28 cellular contexts compared by ENCODE assay signal in the genomic region with DNA sequence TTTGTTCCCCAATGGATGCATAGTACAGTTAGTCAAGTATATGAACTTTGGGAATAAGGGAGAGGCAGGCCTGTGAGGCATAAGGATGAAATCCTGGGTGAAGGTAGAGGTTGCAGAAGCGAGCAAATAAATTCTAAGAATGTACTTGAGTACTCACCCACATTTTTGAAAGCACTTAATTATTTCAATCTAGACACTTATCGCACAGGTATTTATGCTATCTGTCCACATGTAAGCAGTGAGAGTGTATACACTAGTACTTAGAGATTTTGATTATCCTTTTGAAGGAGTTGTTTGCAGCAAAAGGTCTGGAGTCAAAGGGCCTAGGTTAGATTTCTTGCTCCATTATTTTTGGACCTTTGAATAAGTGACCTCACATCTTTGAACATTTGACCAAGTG.
"Had no signal": no experiment of that assay in that cellular context is flagged by ENCODE, and none has a peak within 500 bp of the region (broad histone marks: within the 10 kb centered on the region; RNA-seq: fewer than 3 reads in every experiment).

No MANE protein-coding gene starts in this region.

- FAIRE-seq: bronchial epithelial cell had no signal

- H3K27ac ChIP-seq: adrenal gland, SJCRH30, SK-N-MC, WERI-Rb-1 had no signal

- H3K4me3 ChIP-seq: adrenal gland, SJCRH30, SK-N-MC had no signal

- ATAC-seq: activated CD8-positive, alpha-beta T cell treated with anti-CD3 and anti-CD28 coated beads for 36 hours; activated naive CD4-positive, alpha-beta T cell treated with anti-CD3 and anti-CD28 coated beads, Interleukin-2, amount 50 U/mL, for 72 hours; Panc1 had no signal

- H3K36me3 ChIP-seq: adrenal gland, SJCRH30, WERI-Rb-1 had no signal

- H3K27ac Mint-ChIP-seq: activated CD8-positive, alpha-beta T cell treated with anti-CD3 and anti-CD28 coated beads for 36 hours; activated naive CD4-positive, alpha-beta T cell treated with anti-CD3 and anti-CD28 coated beads for 36 hours; activated naive CD4-positive, alpha-beta T cell treated with anti-CD3 and anti-CD28 coated beads, Interleukin-2, amount 50 U/mL, for 72 hours; activated T-cell treated with anti-CD3 and anti-CD28 coated beads, Interleukin-2, amount 50 U/mL, for 24 hours; activated T-helper 2 cell treated with anti-CD3 and anti-CD28 coated beads, Interferon-gamma antibody, Interleukin-2, Interleukin-4, amounts not matched to agents 10 μg/mL and 5 μg/mL and 100 μg/mL, durations not matched to agents 14 hours and 24 hours and 36 hours; brain had no signal

- H3K27me3 Mint-ChIP-seq: activated CD8-positive, alpha-beta T cell treated with anti-CD3 and anti-CD28 coated beads for 36 hours; activated T-cell treated with anti-CD3 and anti-CD28 coated beads, Interleukin-2, amount 50 U/mL, for 24 hours; brain had no signal

- H3K27me3 ChIP-seq: adrenal gland, SJCRH30 had no signal

- H3K9me3 ChIP-seq: adrenal gland, SJCRH30 had no signal

- DNase-seq: activated CD4-positive, alpha-beta T cell treated with anti-CD3 and anti-CD28 coated beads for 1 hour; activated CD4-positive, alpha-beta T cell treated with anti-CD3 and anti-CD28 coated beads for 48 hours; activated CD4-positive, CD25-positive, alpha-beta regulatory T cell; activated CD8-positive, alpha-beta T cell treated with anti-CD3 and anti-CD28 coated beads for 36 hours; activated gamma-delta T cell treated with Interleukin-2 at 50 U/mL for 16 hours; activated naive CD4-positive, alpha-beta T cell treated with anti-CD3 and anti-CD28 coated beads for 36 hours; activated T-cell treated with anti-CD3 and anti-CD28 coated beads, Interleukin-2, amount 50 U/mL, for 24 hours; adrenal gland; caudate nucleus; NCI-H1092 treated with DMSO at 0.1 percent for 48 hours; NCI-H1417; NCI-H146; NCI-H187; NCI-H2081; NCI-H2171 treated with DMSO at 0.1 percent for 48 hours; NCI-H2227 treated with DMSO at 0.1 percent for 48 hours; NCI-H446 treated with DMSO at 0.1 percent for 48 hours; NCI-H524 treated with DMSO at 0.1 percent for 48 hours; SHP77; SJCRH30; T1000; WERI-Rb-1 had no signal

- H3K36me3 Mint-ChIP-seq: brain had no signal

- H3K4me3 Mint-ChIP-seq: activated CD8-positive, alpha-beta T cell treated with anti-CD3 and anti-CD28 coated beads for 36 hours; activated naive CD4-positive, alpha-beta T cell treated with anti-CD3 and anti-CD28 coated beads for 36 hours; activated T-cell treated with anti-CD3 and anti-CD28 coated beads, Interleukin-2, amount 50 U/mL, for 24 hours; brain had no signal

- H3K4me1 ChIP-seq: adrenal gland had no signal

- H3K9me3 Mint-ChIP-seq: activated CD8-positive, alpha-beta T cell treated with anti-CD3 and anti-CD28 coated beads for 36 hours; activated T-cell treated with anti-CD3 and anti-CD28 coated beads, Interleukin-2, amount 50 U/mL, for 24 hours; activated T-helper 2 cell treated with anti-CD3 and anti-CD28 coated beads, Interferon-gamma antibody, Interleukin-2, Interleukin-4, amounts not matched to agents 10 μg/mL and 5 μg/mL and 100 μg/mL, durations not matched to agents 14 hours and 24 hours and 36 hours had no signal
